20 cellular contexts compared by ENCODE assay signal in genomic region chr21:25485914-25486313, GRCh38.
A peak's percentile ranks its signal among the peaks of the same experiment; 100 is the strongest.
DNase-seq lines count a peak whose midpoint lies in the region; ATAC-seq and TF ChIP-seq lines count a peak whose summit lies in the region.
"Had no signal": no experiment of that assay in that cellular context is flagged by ENCODE, and none has a peak within 500 bp of the region (broad histone marks: within the 10 kb centered on the region; RNA-seq: fewer than 3 reads in every experiment).

No MANE protein-coding gene starts in this region.

- no peaks in the 10 kb centered on the region for H3K27me3 ChIP-seq in OCI-LY3 (ENCODE audit: low read depth, low read length)
- H3K27me3 ChIP-seq: Peyer's patch had no signal

- H3K27ac Mint-ChIP-seq in activated CD4-positive, alpha-beta T cell treated with anti-CD3 and anti-CD28 coated beads, Interleukin-2, amount 10 ng/mL, durations not matched to agents 7 days and 5 days = peak overlapping the region; percentile 33
- H3K27ac Mint-ChIP-seq in activated naive CD8-positive, alpha-beta T cell = peak overlapping the region; percentile 93

- H3K4me3 ChIP-seq in GM12865 (ENCODE audit: low read depth, low read length) (peak overlapping the region; percentile 52), OCI-LY3 (ENCODE audit: low read length) (peak overlapping the region; percentile 50)
- H3K4me3 ChIP-seq: Peyer's patch had no signal

- peak overlapping the region; percentile 64 for H3K4me2 ChIP-seq in OCI-LY3 (ENCODE audit: low read length)

- H3K36me3 Mint-ChIP-seq in activated CD4-positive, alpha-beta T cell treated with anti-CD3 and anti-CD28 coated beads, Interleukin-2, amount 10 ng/mL, durations not matched to agents 7 days and 5 days (ENCODE audit: low read depth) = peaks cover 21% of the 10 kb centered on the region
- H3K36me3 Mint-ChIP-seq in activated naive CD8-positive, alpha-beta T cell = peaks cover 28% of the 10 kb centered on the region

- CTCF ChIA-PET in activated CD4-positive, alpha-beta T cell treated with anti-CD3 and anti-CD28 coated beads, Interleukin-2, amount 10 ng/mL, durations not matched to agents 7 days and 5 days (lab: Charles Lee) = no interaction called here

- H3K79me2 ChIP-seq in OCI-LY3 (ENCODE audit: low read length) = no peaks in the 10 kb centered on the region

- peak overlapping the region; percentile 60; the same call in 1 of the 2 replicates for H3K9ac ChIP-seq in OCI-LY3 (ENCODE audit: low read length)

- H3K9me3 Mint-ChIP-seq in activated CD4-positive, alpha-beta T cell treated with anti-CD3 and anti-CD28 coated beads, Interleukin-2, amount 10 ng/mL, durations not matched to agents 7 days and 5 days = peaks cover 39% of the 10 kb centered on the region
- H3K9me3 Mint-ChIP-seq in activated naive CD8-positive, alpha-beta T cell (ENCODE audit: low read depth) = peaks cover 27% of the 10 kb centered on the region

- no peaks in the 10 kb centered on the region for H4K20me1 ChIP-seq in OCI-LY3 (ENCODE audit: insufficient read depth, low read length)

- peaks cover 40% of the 10 kb centered on the region for H3K36me3 ChIP-seq in OCI-LY3 (replicated peaks; ENCODE audit: low read depth, low read length)
- H3K36me3 ChIP-seq: Peyer's patch had no signal

- DNase-seq in activated CD4-positive, alpha-beta T cell treated with anti-CD3 and anti-CD28 coated beads, Interleukin-2, amount 10 ng/mL, durations not matched to agents 7 days and 5 days = no peak
- no peak for DNase-seq in activated CD4-positive, alpha-beta T cell treated with anti-CD3 and anti-CD28 coated beads for 48 hours
- DNase-seq in GM12865 (ENCODE audit: low read depth) (no peak), LoVo (ENCODE audit: low spot score) (no peak), DMS 273 treated with DMSO at 0.1 percent for 48 hours (lab: John Stamatoyannopoulos, UW) (no peak)
- DNase-seq: DMS153, EL, H7, MM.1S, NCI-H1417, NCI-H1930, NCI-H2171, NCI-H446 treated with DMSO at 0.1 percent for 48 hours, NCI-H774, Peyer's patch, Right ventricle myocardium superior had no signal

- H3K4me1 Mint-ChIP-seq in activated CD4-positive, alpha-beta T cell treated with anti-CD3 and anti-CD28 coated beads, Interleukin-2, amount 10 ng/mL, durations not matched to agents 7 days and 5 days = peaks cover 37% of the 10 kb centered on the region
- peaks cover 58% of the 10 kb centered on the region for H3K4me1 Mint-ChIP-seq in activated naive CD8-positive, alpha-beta T cell (ENCODE audit: low read depth)

- H3K4me3 Mint-ChIP-seq in activated CD4-positive, alpha-beta T cell treated with anti-CD3 and anti-CD28 coated beads, Interleukin-2, amount 10 ng/mL, durations not matched to agents 7 days and 5 days = no peak overlapping the region
- H3K4me3 Mint-ChIP-seq in activated naive CD8-positive, alpha-beta T cell = no peak overlapping the region

- no peak for TF ChIP-seq CTCF in GM12865 (IDR thresholded peaks at IDR 0.05; ENCODE audit: insufficient read depth, low read depth, low read length, missing control alignments)
- TF ChIP-seq CTCF in OCI-LY3 (IDR thresholded peaks at IDR 0.05; ENCODE audit: low read depth, low read length) = no peak

- H2AFZ ChIP-seq in OCI-LY3 (ENCODE audit: low read depth, low read length) = no peak overlapping the region

- H3K4me1 ChIP-seq in OCI-LY3 (ENCODE audit: low read length) = peaks cover 64% of the 10 kb centered on the region
- H3K4me1 ChIP-seq: Peyer's patch had no signal

- POLR2A ChIA-PET in activated CD4-positive, alpha-beta T cell treated with anti-CD3 and anti-CD28 coated beads, Interleukin-2, amount 10 ng/mL, durations not matched to agents 7 days and 5 days (lab: Charles Lee) = no interaction called here

- ATAC-seq in HG03342 (IDR thresholded peaks at IDR 0.05; ENCODE audit: unreplicated experiment) = no peak

- peak overlapping the region; percentile 92 for H3K27ac ChIP-seq in OCI-LY3 (ENCODE audit: low read length)
- H3K27ac ChIP-seq: C4-2B, Peyer's patch had no signal

- no peaks in the 10 kb centered on the region for H3K27me3 Mint-ChIP-seq in activated CD4-positive, alpha-beta T cell treated with anti-CD3 and anti-CD28 coated beads, Interleukin-2, amount 10 ng/mL, durations not matched to agents 7 days and 5 days
- H3K27me3 Mint-ChIP-seq in activated naive CD8-positive, alpha-beta T cell = no peaks in the 10 kb centered on the region

- H3K9me3 ChIP-seq in OCI-LY3 (ENCODE audit: insufficient read depth, low read length) = peaks cover 31% of the 10 kb centered on the region; the same call in 1 of the 2 replicates
